8 cellular contexts compared by ENCODE assay signal in genomic region chr12:113221181-113221996, GRCh38. TPM values are rescaled to one million over a fixed set of nuclear protein-coding genes. Genes with fewer than 3 reads are reported as not detected.
DNase-seq lines count a peak whose midpoint lies in the region; ATAC-seq, FAIRE-seq and TF ChIP-seq lines count a peak whose summit lies in the region.

Gene TPCN1, plus strand, starts transcription at chr12:113221464. Its CDS starts 5,389 bp downstream, at chr12:113226853.

- peak; percentile 87 for DNase-seq in GM12891 (ENCODE audit: insufficient read length, low spot score)
- DNase-seq in NCI-H146 (lab: John Stamatoyannopoulos, UW) = peak; percentile 100
- peak; percentile 98 to 100 (median 99) for DNase-seq in T-helper 1 cell
- peak; percentile 99 to 100 (median 100) for DNase-seq in adrenal gland
- DNase-seq in heart right ventricle = peak; percentile 99 to 100
- DNase-seq in posterior vena cava (ENCODE audit: low spot score) = peak; percentile 100
- peak; percentile 100 for DNase-seq in upper lobe of right lung

- WGBS in adrenal gland, 4 donors = 0 to 1% (median 0%) methylated on average over 31 to 67 of the region's 68 CpGs
- 1% methylated on average over 52 to 68 of the region's 68 CpGs for WGBS in heart right ventricle, 2 donors

- TF ChIP-seq CTCF in adrenal gland (IDR thresholded peaks at IDR 0.05) (peak in 2 of 6 experiments; percentile 17 to 35), heart right ventricle (IDR thresholded peaks at IDR 0.05) (peak in 2 of 9 donors; percentile 6 to 11), upper lobe of right lung (IDR thresholded peaks at IDR 0.05) (no peak)

- H3K36me3 ChIP-seq in adrenal gland (replicated peaks in 1 of 2) (no peaks in the 10 kb centered on the region), heart right ventricle (peaks cover 0 to 7% (median 0%) of the 10 kb centered on the region in 9 donors), upper lobe of right lung (no peaks in the 10 kb centered on the region)

- peak; percentile 99 for FAIRE-seq in GM12891 (lab: Jason Lieb, UNC)

- H3K27ac ChIP-seq in adrenal gland = peak within 1 kb of the TSS; percentile 92 to 97 (median 94)
- H3K27ac ChIP-seq in heart right ventricle = peak within 1 kb of the TSS; percentile 88 to 99 (median 96)
- H3K27ac ChIP-seq in upper lobe of right lung = peak within 1 kb of the TSS; percentile 96

- H3K4me3 ChIP-seq in adrenal gland (peak within 1 kb of the TSS; percentile 47 to 79 (median 56)), heart right ventricle (peak within 1 kb of the TSS; percentile 73 to 97 (median 92)), upper lobe of right lung (peak within 1 kb of the TSS; percentile 86)

- peaks cover 30 to 44% of the 10 kb centered on the region in 2 donors for H3K4me1 ChIP-seq in adrenal gland (replicated peaks in 1 of 2)
- peaks cover 8 to 61% (median 41%) of the 10 kb centered on the region in 9 donors for H3K4me1 ChIP-seq in heart right ventricle
- H3K4me1 ChIP-seq in upper lobe of right lung = peaks cover 32% of the 10 kb centered on the region

- ATAC-seq in HG02852 (IDR thresholded peaks at IDR 0.05; ENCODE audit: unreplicated experiment) (peak; percentile 86), heart right ventricle (peak; percentile 94 to 98 (median 96)), upper lobe of right lung (peak; percentile 97)

- peak; percentile 96 for TF ChIP-seq POLR2A in GM12891 (IDR thresholded peaks at IDR 0.05; ENCODE audit: low read depth, low read length)
- peak; percentile 98 to 100 for TF ChIP-seq POLR2A in adrenal gland (IDR thresholded peaks at IDR 0.05)

- H3K9me3 ChIP-seq in adrenal gland (replicated peaks in 1 of 3) (no peaks in the 10 kb centered on the region), heart right ventricle (no peaks in the 10 kb centered on the region), upper lobe of right lung (no peaks in the 10 kb centered on the region)

- no peaks in the 10 kb centered on the region for H3K27me3 ChIP-seq in adrenal gland
- H3K27me3 ChIP-seq in heart right ventricle = no peaks in the 10 kb centered on the region
- H3K27me3 ChIP-seq in upper lobe of right lung = no peaks in the 10 kb centered on the region

- intact Hi-C loops in adrenal gland (cut with DNase I) (no loop called here), heart right ventricle (cut with DNase I) (loop anchor here in 3 of 10 donors (1.0 to 5.0 kb wide), 4 partner anchors 34 to 41 kb away; partner anchors contain the start of genes DDX54 (in 1 of the 3) and RITA1 (in 1 of the 3)), posterior vena cava (cut with DNase I) (no loop called here), upper lobe of right lung (cut with DNase I) (no loop called here)

TF ChIP-seq in GM12891, 5 proteins besides CTCF, POLR2A, EP300 and RAD21:
- no peak for TF ChIP-seq PAX5 (IDR thresholded peaks at IDR 0.05; ENCODE audit: insufficient read depth, low read length, severe bottlenecking)
- TF ChIP-seq POU2F2 (IDR thresholded peaks at IDR 0.05; ENCODE audit: low read depth, low read length) = no peak; the same call in 1 of the 2 replicates
- TF ChIP-seq SPI1 (IDR thresholded peaks at IDR 0.05; ENCODE audit: low read depth, low read length) = 0 out of 2 replicates have a peak, but pooled peaks have one; percentile 21
- TF ChIP-seq POLR2AphosphoS5 (IDR thresholded peaks at IDR 0.05; ENCODE audit: low read depth, low read length) = peak; percentile 96
- peak; percentile 90 for TF ChIP-seq TAF1 (IDR thresholded peaks at IDR 0.05; ENCODE audit: low read depth, low read length)

RNA-seq across cellular contexts. Expression of gene TPCN1, which starts in this region (rescaled TPM):
- 16.4 TPM for polyA plus RNA-seq in GM12891 (2012; ENCODE audit: low read depth, missing spikeins)
- total RNA-seq in adrenal gland = 100 to 1,000 TPM in 3 of 8 donors, 10 to 100 TPM in 5; 50.4 to 144 (median 90.5) TPM
- polyA plus RNA-seq in adrenal gland = 100 to 1,000 TPM in 1 of 3 donors, 10 to 100 TPM in 2; 35.1 to 198 (median 80.6) TPM
- 100 to 1,000 TPM in 8 of 10 donors, 10 to 100 TPM in 2; 81.9 to 163 (median 127) TPM for total RNA-seq in heart right ventricle
- polyA plus RNA-seq in heart right ventricle = 100 to 1,000 TPM in 1 of 2 donors, 10 to 100 TPM in 1; 16.4 to 147 TPM
- total RNA-seq in posterior vena cava = 10 to 100 TPM; 28.8 to 50.8 TPM
- total RNA-seq in upper lobe of right lung = 51.9 TPM

Comparison
In these comparisons a context has a peak if more than half of its experiments do, and no peak if none do; other contexts are left out.
1. Peak in every context shown above with its lines: DNase-seq, ATAC-seq, H3K4me3 ChIP-seq and H3K27ac ChIP-seq.